Comparison of ENCODE assay signal across 8 cellular contexts in genomic region chr6:157823523-157824370, GRCh38. TPM values are rescaled to one million over a fixed set of nuclear protein-coding genes. Genes with fewer than 3 reads are reported as not detected.
DNase-seq lines count a peak whose midpoint lies in the region; ATAC-seq and TF ChIP-seq lines count a peak whose summit lies in the region.

No MANE protein-coding gene starts in this region.

- TF ChIP-seq CTCF in OCI-LY3 (IDR thresholded peaks at IDR 0.05; ENCODE audit: low read depth, low read length): no peak
- peak; percentile 22 for TF ChIP-seq CTCF in neural progenitor cell (IDR thresholded peaks at IDR 0.05)

- H3K36me3 ChIP-seq in OCI-LY3 (replicated peaks; ENCODE audit: low read depth, low read length): no peaks in the 10 kb centered on the region
- H3K36me3 ChIP-seq in neural progenitor cell: no peaks in the 10 kb centered on the region

- H3K9me3 ChIP-seq in OCI-LY3 (ENCODE audit: insufficient read depth, low read length): no peaks in the 10 kb centered on the region
- no peaks in the 10 kb centered on the region for H3K9me3 ChIP-seq in neural progenitor cell (ENCODE audit: low read depth)

- H3K4me2 ChIP-seq in OCI-LY3 (ENCODE audit: low read length): peak overlapping the region; percentile 78
- peak overlapping the region; percentile 82 for H3K4me2 ChIP-seq in neural progenitor cell

- DNase-seq in NOMO-1 (lab: John Stamatoyannopoulos, UW; ENCODE audit: unreplicated experiment in 2 of 2) (peak; percentile 14 to 51), NOMO-1 treated with dmso at 0.1 percent for 144 hours (lab: John Stamatoyannopoulos, UW; ENCODE audit: unreplicated experiment) (no peak), fibroblast of peridontal ligament (ENCODE audit: extremely low read depth) (peak; percentile 85), neural progenitor cell (ENCODE audit: low spot score) (peak; percentile 52), substantia nigra (lab: John Stamatoyannopoulos, UW) (peak in 20 of 49 donors; percentile 9 to 67 (median 44))
- DNase-seq in activated T-helper 1 cell treated with anti-CD3 and anti-CD28 coated beads, Interleukin-12 subunit alpha, Interleukin-12 subunit beta, Interleukin-2, Interleukin-4 antibody, amounts not matched to agents 30 ng/mL and 10 ng/mL and 1 ng/mL, durations not matched to agents 14 hours and 24 hours and 36 hours (ENCODE audit: low spot score): peak; percentile 72

- peaks cover 47% of the 10 kb centered on the region for H3K4me1 Mint-ChIP-seq in activated T-helper 1 cell treated with anti-CD3 and anti-CD28 coated beads, Interleukin-12 subunit alpha, Interleukin-12 subunit beta, Interleukin-2, Interleukin-4 antibody, amounts not matched to agents 30 ng/mL and 10 ng/mL and 1 ng/mL, durations not matched to agents 14 hours and 24 hours and 36 hours (ENCODE audit: low read depth)
- H3K4me1 Mint-ChIP-seq in neural progenitor cell: peaks cover 34% of the 10 kb centered on the region

- ATAC-seq in HG03045 (IDR thresholded peaks at IDR 0.05; ENCODE audit: unreplicated experiment): peak; percentile 48

- H3K9me3 Mint-ChIP-seq in activated T-helper 1 cell treated with anti-CD3 and anti-CD28 coated beads, Interleukin-12 subunit alpha, Interleukin-12 subunit beta, Interleukin-2, Interleukin-4 antibody, amounts not matched to agents 30 ng/mL and 10 ng/mL and 1 ng/mL, durations not matched to agents 14 hours and 24 hours and 36 hours: no peaks in the 10 kb centered on the region
- H3K9me3 Mint-ChIP-seq in neural progenitor cell: peaks cover 7% of the 10 kb centered on the region

- intact Hi-C loops in activated T-helper 1 cell treated with anti-CD3 and anti-CD28 coated beads, Interleukin-12 subunit alpha, Interleukin-12 subunit beta, Interleukin-2, Interleukin-4 antibody, amounts not matched to agents 30 ng/mL and 10 ng/mL and 1 ng/mL, durations not matched to agents 14 hours and 24 hours and 36 hours (cut with micrococcal nuclease): loop anchor here (1.0 to 2.0 kb wide), 11 partner anchors 10 to 825 kb away; partner anchors contain the start of gene TMEM242

- H3K9ac ChIP-seq in OCI-LY3 (ENCODE audit: low read length) (peak overlapping the region; percentile 79), neural progenitor cell (peak overlapping the region; percentile 29)

- peaks cover 34% of the 10 kb centered on the region for H3K27me3 Mint-ChIP-seq in activated T-helper 1 cell treated with anti-CD3 and anti-CD28 coated beads, Interleukin-12 subunit alpha, Interleukin-12 subunit beta, Interleukin-2, Interleukin-4 antibody, amounts not matched to agents 30 ng/mL and 10 ng/mL and 1 ng/mL, durations not matched to agents 14 hours and 24 hours and 36 hours (ENCODE audit: insufficient read depth)
- H3K27me3 Mint-ChIP-seq in neural progenitor cell (ENCODE audit: insufficient read depth, low read depth): peaks cover 10% of the 10 kb centered on the region

- H3K4me1 ChIP-seq in OCI-LY3 (ENCODE audit: low read length): peaks cover 6% of the 10 kb centered on the region
- H3K4me1 ChIP-seq in neural progenitor cell: peaks cover 19% of the 10 kb centered on the region

- H3F3A ChIP-seq in neural progenitor cell (ENCODE audit: low read depth): peaks cover 47% of the 10 kb centered on the region

- H3K4me3 Mint-ChIP-seq in activated T-helper 1 cell treated with anti-CD3 and anti-CD28 coated beads, Interleukin-12 subunit alpha, Interleukin-12 subunit beta, Interleukin-2, Interleukin-4 antibody, amounts not matched to agents 30 ng/mL and 10 ng/mL and 1 ng/mL, durations not matched to agents 14 hours and 24 hours and 36 hours: peak overlapping the region; percentile 93
- H3K4me3 Mint-ChIP-seq in neural progenitor cell: peak overlapping the region; percentile 99

- H3K4me3 ChIP-seq in OCI-LY3 (ENCODE audit: low read length) (peak overlapping the region; percentile 86), neural progenitor cell (peak overlapping the region; percentile 71)

- H4K20me1 ChIP-seq in OCI-LY3 (ENCODE audit: insufficient read depth, low read length) (no peaks in the 10 kb centered on the region), neural progenitor cell (ENCODE audit: low read depth) (peaks cover 5% of the 10 kb centered on the region)

- H3K79me2 ChIP-seq in OCI-LY3 (ENCODE audit: low read length) (no peaks in the 10 kb centered on the region), neural progenitor cell (ENCODE audit: low read depth) (peaks cover 45% of the 10 kb centered on the region)

- H3K27ac ChIP-seq in OCI-LY3 (ENCODE audit: low read length): no peak overlapping the region
- no peak overlapping the region for H3K27ac ChIP-seq in neural progenitor cell
- peak overlapping the region; percentile 76 for H3K27ac ChIP-seq in substantia nigra (ENCODE audit: low read depth, low read length, poor library complexity, severe bottlenecking)

- peaks cover 12% of the 10 kb centered on the region for H3K36me3 Mint-ChIP-seq in activated T-helper 1 cell treated with anti-CD3 and anti-CD28 coated beads, Interleukin-12 subunit alpha, Interleukin-12 subunit beta, Interleukin-2, Interleukin-4 antibody, amounts not matched to agents 30 ng/mL and 10 ng/mL and 1 ng/mL, durations not matched to agents 14 hours and 24 hours and 36 hours (ENCODE audit: low read depth)
- peaks cover 6% of the 10 kb centered on the region for H3K36me3 Mint-ChIP-seq in neural progenitor cell

- peaks cover 30% of the 10 kb centered on the region for H3K27me3 ChIP-seq in OCI-LY3 (ENCODE audit: low read depth, low read length)
- H3K27me3 ChIP-seq in neural progenitor cell: peaks cover 30% of the 10 kb centered on the region

- peak overlapping the region; percentile 97 for H3K27ac Mint-ChIP-seq in activated T-helper 1 cell treated with anti-CD3 and anti-CD28 coated beads, Interleukin-12 subunit alpha, Interleukin-12 subunit beta, Interleukin-2, Interleukin-4 antibody, amounts not matched to agents 30 ng/mL and 10 ng/mL and 1 ng/mL, durations not matched to agents 14 hours and 24 hours and 36 hours
- H3K27ac Mint-ChIP-seq in neural progenitor cell: peak overlapping the region; percentile 100

- H2AFZ ChIP-seq in OCI-LY3 (ENCODE audit: low read depth, low read length): 0 out of 2 replicates have a peak overlapping the region, but pooled peaks have one; percentile 22
- peak overlapping the region; percentile 64 for H2AFZ ChIP-seq in neural progenitor cell (replicated peaks)

RNA-seq across cellular contexts. Expression of gene SNX9, which starts 0.7 kb away (rescaled TPM):
- 53.4 TPM in 2 replicates for total RNA-seq in activated T-helper 1 cell treated with anti-CD3 and anti-CD28 coated beads, Interleukin-12 subunit alpha, Interleukin-12 subunit beta, Interleukin-2, Interleukin-4 antibody, amounts not matched to agents 30 ng/mL and 10 ng/mL and 1 ng/mL, durations not matched to agents 14 hours and 24 hours and 36 hours
- total RNA-seq in neural progenitor cell (ENCODE audit: low replicate concordance): 16.1 and 17.8 TPM in 2 replicates
